Comparison of ENCODE assay signal across 19 cellular contexts in genomic region chr12:80364056-80364455, GRCh38.
A peak's percentile ranks its signal among the peaks of the same experiment; 100 is the strongest.
DNase-seq lines count a peak whose midpoint lies in the region; ATAC-seq and TF ChIP-seq lines count a peak whose summit lies in the region.
"Had no signal": no experiment of that assay in that cellular context is flagged by ENCODE, and none has a peak within 500 bp of the region (broad histone marks: within the 10 kb centered on the region; RNA-seq: fewer than 3 reads in every experiment).

No MANE protein-coding gene starts in this region.

- no peaks in the 10 kb centered on the region for H4K20me1 ChIP-seq in IMR-90 (ENCODE audit: insufficient read depth, low read length)

- no peak overlapping the region for H2BK120ac ChIP-seq in IMR-90 (ENCODE audit: low read depth, low read length)

- H3K9me1 ChIP-seq in IMR-90 (ENCODE audit: insufficient read depth, low read length), result no peaks in the 10 kb centered on the region

- no peak overlapping the region for H2AK5ac ChIP-seq in IMR-90 (ENCODE audit: low read depth, low read length)

- H3K27me3 ChIP-seq in IMR-90 (ENCODE audit: control insufficient read depth, insufficient read depth, low read length), result no peaks in the 10 kb centered on the region
- H3K27me3 ChIP-seq: SJSA1 had no signal

- no peak for TF ChIP-seq CTCF in IMR-90 (conservative IDR thresholded peaks at IDR 0.05; ENCODE audit: low read depth, low read length)

- H3K14ac ChIP-seq in IMR-90 (replicated peaks; ENCODE audit: low read depth, low read length), result no peak overlapping the region

- H3K4ac ChIP-seq in IMR-90 (ENCODE audit: low read depth, low read length), result no peak overlapping the region

- H3K4me1 ChIP-seq in IMR-90 (ENCODE audit: control insufficient read depth, insufficient read depth, low read length), result no peaks in the 10 kb centered on the region
- H3K4me1 ChIP-seq: SJSA1 had no signal

- BruUV-seq in IMR-90 (replicated peaks; lab: Mats Ljungman, UMichigan), result no TSS peak

- no peak overlapping the region for H3K4me3 ChIP-seq in IMR-90 (ENCODE audit: insufficient read depth, low read depth, low read length)
- H3K4me3 ChIP-seq: SJSA1 had no signal

- H3K9ac ChIP-seq in IMR-90 (ENCODE audit: low read depth, low read length), result no peak overlapping the region
- H3K9ac ChIP-seq: KMS-11 had no signal

- DNase-seq in DMS53 treated with DMSO at 0.1 percent for 48 hours (lab: John Stamatoyannopoulos, UW; ENCODE audit: unreplicated experiment) (peak; percentile 59), IMR-90 (peak; percentile 10), dermis blood vessel endothelial cell (peak; percentile 26), kidney tubule cell (ENCODE audit: low spot score) (peak; percentile 20), Ammon's horn (ENCODE audit: low spot score) (no peak), CD1c-positive myeloid dendritic cell (ENCODE audit: extremely low spot score) (no peak)
- DNase-seq: AML-193, DMS79 treated with DMSO at 0.1 percent for 48 hours, H9, NCI-H1694, NCI-H2081 treated with DMSO at 0.1 percent for 48 hours, NCI-H2171 treated with DMSO at 0.1 percent for 48 hours, NCI-H526 treated with DMSO at 0.1 percent for 48 hours, OCI-M1 had no signal

- no peak for TF ChIP-seq POLR2A in IMR-90 (IDR thresholded peaks at IDR 0.05; ENCODE audit: low read depth, low read length)

- POLR2A ChIA-PET in IMR-90 (lab: Charles Lee; ENCODE audit: unreplicated experiment), result no interaction called here

- no peak for ATAC-seq in IMR-90 (ENCODE audit: low read depth)
- no peak for ATAC-seq in HG03135 (IDR thresholded peaks at IDR 0.05; ENCODE audit: unreplicated experiment)
- ATAC-seq: Right ventricle myocardium inferior had no signal

- H3K27ac ChIP-seq in IMR-90 (ENCODE audit: insufficient read depth, low read length), result no peak overlapping the region
- H3K27ac ChIP-seq: C4-2B, KMS-11, SJSA1 had no signal

- WGBS in IMR-90 (ENCODE audit: extremely low coverage in 2 of 2, insufficient read length in 1 of 2), 2 experiments, result no CpG with 5 or more reads among the region's 3 CpGs

- no peak overlapping the region for H2AFZ ChIP-seq in IMR-90 (replicated peaks; ENCODE audit: low read length, poor library complexity)

- no peak overlapping the region for H3K56ac ChIP-seq in IMR-90 (ENCODE audit: extremely low read depth, insufficient read depth, low read length)

- H4K91ac ChIP-seq in IMR-90 (ENCODE audit: insufficient read depth, low read depth, low read length), result no peak overlapping the region

- no peak overlapping the region for H2BK20ac ChIP-seq in IMR-90 (ENCODE audit: low read depth, low read length)

- H3K79me1 ChIP-seq in IMR-90 (ENCODE audit: low read depth in 1 of 2, low read length in 2 of 2), result no peaks in the 10 kb centered on the region

- no peak for TF ChIP-seq RAD21 in IMR-90 (IDR thresholded peaks at IDR 0.05; ENCODE audit: low read length)

- CTCF ChIA-PET in IMR-90 (lab: Yijun Ruan, JAX), result no interaction called here

- no peak overlapping the region for H4K8ac ChIP-seq in IMR-90 (ENCODE audit: low read depth in 2 of 2, low read length in 2 of 2)

- no peak overlapping the region for H4K5ac ChIP-seq in IMR-90 (ENCODE audit: low read depth, low read length)

- H3K36me3 ChIP-seq in IMR-90 (ENCODE audit: control insufficient read depth, insufficient read depth, low read length), result no peaks in the 10 kb centered on the region
- H3K36me3 ChIP-seq: SJSA1 had no signal

- H3K18ac ChIP-seq in IMR-90 (ENCODE audit: low read depth, low read length), result no peak overlapping the region

- no peaks in the 10 kb centered on the region for H3K9me3 ChIP-seq in IMR-90 (ENCODE audit: control insufficient read depth, insufficient read depth, low read length)
- H3K9me3 ChIP-seq: SJSA1 had no signal

- H2BK15ac ChIP-seq in IMR-90 (ENCODE audit: low read depth, low read length), result no peak overlapping the region

- intact Hi-C loops in IMR-90 (cut with micrococcal nuclease), result no loop called here

- H2BK5ac ChIP-seq in IMR-90 (ENCODE audit: low read depth, low read length, poor library complexity, severe bottlenecking), result no peak overlapping the region

- H3K4me2 ChIP-seq in IMR-90 (ENCODE audit: low read depth, low read length), result no peak overlapping the region
- H3K4me2 ChIP-seq: KMS-11 had no signal

- in situ Hi-C loops in IMR-90 (cut with MboI; ENCODE audit: low sequenced_read_pairs), result no loop called here

- H3K23ac ChIP-seq in IMR-90 (ENCODE audit: low read depth, low read length), result no peak overlapping the region

- H2AK9ac ChIP-seq in IMR-90 (replicated peaks; ENCODE audit: low read depth, low read length, poor library complexity), result no peak overlapping the region

- dilution Hi-C loops in IMR-90 (cut with HindIII; ENCODE audit: low sequenced_read_pairs, unreplicated experiment), result no loop called here

TF ChIP-seq in IMR-90, 13 proteins besides CTCF, POLR2A, EP300 and RAD21:
- TF ChIP-seq BHLHE40 (IDR thresholded peaks at IDR 0.05; ENCODE audit: low read depth, low read length) (no peak), RFX5 (IDR thresholded peaks at IDR 0.05; ENCODE audit: low read depth, low read length) (no peak), CHD1 (IDR thresholded peaks at IDR 0.05; ENCODE audit: low read depth, low read length) (no peak), CEBPB (IDR thresholded peaks at IDR 0.05; ENCODE audit: low read depth, low read length) (no peak), FOS (IDR thresholded peaks at IDR 0.05; ENCODE audit: low read depth, low read length) (no peak), SMC3 (IDR thresholded peaks at IDR 0.05; ENCODE audit: low read depth, low read length) (no peak), MXI1 (IDR thresholded peaks at IDR 0.05; ENCODE audit: borderline replicate concordance, low read depth, low read length) (no peak), USF2 (IDR thresholded peaks at IDR 0.05; ENCODE audit: low read depth, low read length) (no peak), ELK1 (IDR thresholded peaks at IDR 0.05; ENCODE audit: borderline replicate concordance, low read depth, low read length) (no peak), NFE2L2 (IDR thresholded peaks at IDR 0.05; ENCODE audit: low read depth, low read length) (no peak), MAFK (IDR thresholded peaks at IDR 0.05; ENCODE audit: low read depth, low read length) (no peak), MAZ (IDR thresholded peaks at IDR 0.05; ENCODE audit: borderline replicate concordance, low read depth, low read length) (no peak), RCOR1 (IDR thresholded peaks at IDR 0.05; ENCODE audit: insufficient replicate concordance, low read length) (no peak)

Comparison
In these comparisons a context has a peak if more than half of its experiments do, and no peak if none do; other contexts are left out.
1. DNase-seq: peak in DMS53 treated with DMSO at 0.1 percent for 48 hours (single experiment), IMR-90 (single experiment), dermis blood vessel endothelial cell (single experiment) and kidney tubule cell (single experiment); none in Ammon's horn (single experiment) and CD1c-positive myeloid dendritic cell (single experiment).